27 cellular contexts compared by ENCODE assay signal in genomic region chr17:79532107-79532790, GRCh38.
"Had no signal": no experiment of that assay in that cellular context is flagged by ENCODE, and none has a peak within 500 bp of the region (broad histone marks: within the 10 kb centered on the region; RNA-seq: fewer than 3 reads in every experiment).

No MANE protein-coding gene starts in this region.

- H3K27me3 ChIP-seq: brain microvascular endothelial cell had no signal

- H3K4me1 Mint-ChIP-seq: activated CD4-positive, alpha-beta T cell treated with anti-CD3 and anti-CD28 coated beads for 36 hours; central memory CD8-positive, alpha-beta T cell; naive thymus-derived CD8-positive, alpha-beta T cell had no signal

- H3K4me1 ChIP-seq: esophagus muscularis mucosa, gastroesophageal sphincter, heart left ventricle, tibial nerve had no signal

- ATAC-seq: activated CD4-positive, alpha-beta T cell treated with anti-CD3 and anti-CD28 coated beads for 36 hours; activated naive CD4-positive, alpha-beta T cell treated with anti-CD3 and anti-CD28 coated beads, Interleukin-2, amount 50 U/mL, for 72 hours; gastroesophageal sphincter; heart left ventricle; naive thymus-derived CD8-positive, alpha-beta T cell had no signal

- H3K9me3 ChIP-seq: esophagus muscularis mucosa, gastroesophageal sphincter, heart left ventricle, tibial nerve had no signal

- FAIRE-seq: endothelial cell of umbilical vein, TTC549, urothelium cell line had no signal

- H3K4me3 ChIP-seq: esophagus muscularis mucosa, gastroesophageal sphincter, heart left ventricle, skin epidermis, tibial nerve had no signal

- H3K9me3 Mint-ChIP-seq: activated naive CD4-positive, alpha-beta T cell treated with anti-CD3 and anti-CD28 coated beads, Interleukin-2, amount 50 U/mL, for 72 hours; activated T-helper 1 cell treated with anti-CD3 and anti-CD28 coated beads, Interleukin-12 subunit alpha, Interleukin-12 subunit beta, Interleukin-2, Interleukin-4 antibody, amounts not matched to agents 30 ng/mL and 10 ng/mL and 1 ng/mL, durations not matched to agents 14 hours and 24 hours and 36 hours; central memory CD8-positive, alpha-beta T cell; naive thymus-derived CD8-positive, alpha-beta T cell; stimulated activated naive CD8-positive, alpha-beta T cell treated with anti-CD3 and anti-CD28 coated beads, Interleukin-15, Interleukin-2, amounts not matched to agents 100 ng/mL and 50 ng/mL, for 24 hours; T-helper 2 cell treated with Interferon-gamma antibody and Interleukin-4, amounts not matched to agents 5 μg/mL and 100 μg/mL, for 36 hours had no signal

- H3K36me3 ChIP-seq: brain microvascular endothelial cell, esophagus muscularis mucosa, gastroesophageal sphincter, heart left ventricle, tibial nerve had no signal

- H3K36me3 Mint-ChIP-seq: activated naive CD4-positive, alpha-beta T cell treated with anti-CD3 and anti-CD28 coated beads, Interleukin-2, amount 50 U/mL, for 72 hours; naive thymus-derived CD8-positive, alpha-beta T cell had no signal

- H3K27ac ChIP-seq: brain microvascular endothelial cell, esophagus muscularis mucosa, gastroesophageal sphincter, heart left ventricle, tibial nerve had no signal

- H3K27ac Mint-ChIP-seq: activated CD4-positive, alpha-beta T cell treated with anti-CD3 and anti-CD28 coated beads for 36 hours; activated naive CD4-positive, alpha-beta T cell treated with anti-CD3 and anti-CD28 coated beads, Interleukin-2, amount 50 U/mL, for 72 hours; activated T-helper 1 cell treated with anti-CD3 and anti-CD28 coated beads, Interleukin-12 subunit alpha, Interleukin-12 subunit beta, Interleukin-2, Interleukin-4 antibody, amounts not matched to agents 30 ng/mL and 10 ng/mL and 1 ng/mL, durations not matched to agents 14 hours and 24 hours and 36 hours; immature natural killer cell; naive thymus-derived CD8-positive, alpha-beta T cell; stimulated activated naive CD8-positive, alpha-beta T cell treated with anti-CD3 and anti-CD28 coated beads, Interleukin-15, Interleukin-2, amounts not matched to agents 100 ng/mL and 50 ng/mL, for 24 hours; T-helper 2 cell treated with Interferon-gamma antibody and Interleukin-4, amounts not matched to agents 5 μg/mL and 100 μg/mL, for 36 hours had no signal

- DNase-seq: activated CD4-positive, alpha-beta T cell treated with anti-CD3 and anti-CD28 coated beads for 36 hours; activated CD4-positive, alpha-beta T cell treated with anti-CD3 and anti-CD28 coated beads, Interleukin-2, amount 50 U/mL, for 48 hours; activated gamma-delta T cell treated with Interleukin-2 at 50 U/mL for 16 hours; activated T-cell treated with anti-CD3 and anti-CD28 coated beads for 4 hours; amniotic stem cell; brain microvascular endothelial cell; cortex of kidney; effector CD4-positive, alpha-beta T cell; immature natural killer cell; mesendoderm; nucleus accumbens; stimulated activated CD4-positive, alpha-beta T cell treated with anti-CD3 and anti-CD28 coated beads, Interleukin-15, amount 100 ng/mL, for 24 hours; stimulated activated CD4-positive, alpha-beta T cell treated with anti-CD3 and anti-CD28 coated beads, Interleukin-2, amount 100 ng/mL, for 48 hours had no signal

- H3K4me3 Mint-ChIP-seq: activated CD4-positive, alpha-beta T cell treated with anti-CD3 and anti-CD28 coated beads for 36 hours; activated T-helper 1 cell treated with anti-CD3 and anti-CD28 coated beads, Interleukin-12 subunit alpha, Interleukin-12 subunit beta, Interleukin-2, Interleukin-4 antibody, amounts not matched to agents 30 ng/mL and 10 ng/mL and 1 ng/mL, durations not matched to agents 14 hours and 24 hours and 36 hours; central memory CD8-positive, alpha-beta T cell; immature natural killer cell; naive thymus-derived CD8-positive, alpha-beta T cell; stimulated activated naive CD8-positive, alpha-beta T cell treated with anti-CD3 and anti-CD28 coated beads, Interleukin-15, Interleukin-2, amounts not matched to agents 100 ng/mL and 50 ng/mL, for 24 hours; T-helper 2 cell treated with Interferon-gamma antibody and Interleukin-4, amounts not matched to agents 5 μg/mL and 100 μg/mL, for 36 hours had no signal
